Comparison of ENCODE assay signal across 11 cellular contexts in genomic region chr1:200741808-200742207, GRCh38. TPM values are rescaled to one million over a fixed set of nuclear protein-coding genes. Genes with fewer than 3 reads are reported as not detected.
DNase-seq lines count a peak whose midpoint lies in the region; ATAC-seq and TF ChIP-seq lines count a peak whose summit lies in the region.
"Had no signal": no experiment of that assay in that cellular context is flagged by ENCODE, and none has a peak within 500 bp of the region (broad histone marks: within the 10 kb centered on the region; RNA-seq: fewer than 3 reads in every experiment).

No MANE protein-coding gene starts in this region.

- H3K4me3 ChIP-seq in SK-N-SH (ENCODE audit: low read depth in 2 of 2, low read length in 1 of 2) (peak overlapping the region; percentile 66 to 98), gastroesophageal sphincter (peak overlapping the region; percentile 71 to 90)

- H3K27me3 ChIP-seq in SK-N-SH (ENCODE audit: insufficient read depth) (no peaks in the 10 kb centered on the region), gastroesophageal sphincter (no peaks in the 10 kb centered on the region)

- H3K36me3 ChIP-seq in SK-N-SH (replicated peaks in 1 of 2; ENCODE audit: control insufficient read depth in 1 of 2, insufficient read depth in 2 of 2, low read length in 1 of 2) (peaks cover 0 to 9% of the 10 kb centered on the region in 2 experiments), gastroesophageal sphincter (no peaks in the 10 kb centered on the region)

- TF ChIP-seq EP300 in SK-N-SH (IDR thresholded peaks at IDR 0.05; ENCODE audit: borderline replicate concordance in 1 of 2, low read depth in 1 of 2, low read length in 1 of 2), result 0 out of 4 replicates have a peak, but pooled peaks of 1 of the 2 experiments have one; percentile 44
- no peak for TF ChIP-seq EP300 in gastroesophageal sphincter (IDR thresholded peaks at IDR 0.05)

- H4K20me1 ChIP-seq in SK-N-SH (ENCODE audit: insufficient read depth), result peaks cover 66% of the 10 kb centered on the region

- POLR2A ChIA-PET in SK-N-SH (lab: Yijun Ruan, JAX), result interaction anchor here (0.6 kb wide), 1 partner anchor 1115 kb away, joined by 3 read pairs; no protein-coding TSS in a partner anchor

- H3K4me1 ChIP-seq in SK-N-SH (ENCODE audit: control insufficient read depth in 1 of 2, insufficient read depth in 2 of 2, low read depth in 1 of 2, low read length in 1 of 2) (peaks cover 6 to 21% of the 10 kb centered on the region in 2 experiments; a peak in 3 of 4 replicates), gastroesophageal sphincter (peaks cover 5 to 53% (median 7%) of the 10 kb centered on the region in 3 donors)

- TF ChIP-seq RAD21 in SK-N-SH (IDR thresholded peaks at IDR 0.05; ENCODE audit: low read length), result no peak

- peak overlapping the region; percentile 99 for H3K9ac ChIP-seq in SK-N-SH

- ATAC-seq in gastroesophageal sphincter (no peak), GM21528 (IDR thresholded peaks at IDR 0.05; ENCODE audit: low FRiP score, unreplicated experiment) (no peak), sciatic nerve (no peak)
- ATAC-seq in stimulated activated naive CD8-positive, alpha-beta T cell treated with anti-CD3 and anti-CD28 coated beads, Interleukin-15, Interleukin-2, amounts not matched to agents 100 U/mL and 50 U/mL, for 24 hours, result peak; percentile 30
- ATAC-seq: activated CD8-positive, alpha-beta T cell treated with anti-CD3 and anti-CD28 coated beads for 36 hours had no signal

- no peaks in the 10 kb centered on the region for H3K9me3 ChIP-seq in SK-N-SH
- no peaks in the 10 kb centered on the region for H3K9me3 ChIP-seq in gastroesophageal sphincter

- peaks cover 11% of the 10 kb centered on the region for H3F3A ChIP-seq in SK-N-SH (replicated peaks; ENCODE audit: insufficient read depth)

- TF ChIP-seq CTCF in SK-N-SH (IDR thresholded peaks at IDR 0.05), result no peak
- no peak for TF ChIP-seq CTCF in gastroesophageal sphincter (IDR thresholded peaks at IDR 0.05)

- DNase-seq in NCI-H510A treated with DMSO at 0.1 percent for 48 hours (lab: John Stamatoyannopoulos, UW), result peak; percentile 8
- DNase-seq in NCI-H510A (lab: John Stamatoyannopoulos, UW), result no peak
- peak; percentile 54 for DNase-seq in SK-N-SH
- no peak for DNase-seq in stimulated activated naive CD8-positive, alpha-beta T cell treated with anti-CD3 and anti-CD28 coated beads, Interleukin-15, Interleukin-2, amounts not matched to agents 100 U/mL and 50 U/mL, for 24 hours
- DNase-seq in sciatic nerve (ENCODE audit: low spot score), result no peak
- no peak for DNase-seq in activated gamma-delta T cell (lab: John Stamatoyannopoulos, UW)
- DNase-seq: activated CD8-positive, alpha-beta T cell treated with anti-CD3 and anti-CD28 coated beads for 36 hours; effector CD4-positive, alpha-beta T cell; NCI-H446 treated with DMSO at 0.1 percent for 48 hours had no signal

- H3K79me2 ChIP-seq in SK-N-SH (ENCODE audit: insufficient read depth), result peaks cover 73% of the 10 kb centered on the region

- no peak overlapping the region for H2AFZ ChIP-seq in SK-N-SH (ENCODE audit: low read depth)

- no peak for TF ChIP-seq POLR2A in gastroesophageal sphincter (IDR thresholded peaks at IDR 0.05)

- CTCF ChIA-PET in SK-N-SH (lab: Yijun Ruan, JAX), result interaction anchor here (1.0 kb wide), 1 partner anchor 119 kb away, joined by 3 read pairs; no protein-coding TSS in a partner anchor

- H3K9me2 ChIP-seq in SK-N-SH, result no peaks in the 10 kb centered on the region

- WGBS in SK-N-SH (ENCODE audit: low lambda C conversion rate), result 7% methylated on average over 2 of the region's 2 CpGs
- WGBS in gastroesophageal sphincter (ENCODE audit: low coverage in 1 of 2), 2 donors, result 5 to 10% methylated on average over 2 of the region's 2 CpGs

- intact Hi-C loops in sciatic nerve (cut with DNase I), result no loop called here

- peak overlapping the region; percentile 92 for H3K4me2 ChIP-seq in SK-N-SH

- peak overlapping the region in 1 of 2 experiments; percentile 11; a peak in 1 of 4 replicates for H3K27ac ChIP-seq in SK-N-SH (ENCODE audit: low read depth in 2 of 2, low read length in 1 of 2)
- H3K27ac ChIP-seq in gastroesophageal sphincter, result no peak overlapping the region

TF ChIP-seq in SK-N-SH, 30 proteins besides CTCF, POLR2A, EP300 and RAD21:
- TF ChIP-seq USF1 (IDR thresholded peaks at IDR 0.05; ENCODE audit: borderline replicate concordance, low read depth), result no peak
- 0 out of 2 replicates have a peak, but pooled peaks have one; percentile 44 for TF ChIP-seq RCOR1 (IDR thresholded peaks at IDR 0.05; ENCODE audit: low read length)
- no peak for TF ChIP-seq RFX5 (IDR thresholded peaks at IDR 0.05; ENCODE audit: low read length)
- TF ChIP-seq FOXM1 (IDR thresholded peaks at IDR 0.05; ENCODE audit: low read depth), result no peak
- no peak for TF ChIP-seq SIN3A (IDR thresholded peaks at IDR 0.05; ENCODE audit: borderline replicate concordance, low read depth, low read length)
- no peak for TF ChIP-seq MEF2A (IDR thresholded peaks at IDR 0.05; ENCODE audit: borderline replicate concordance, low read depth)
- no peak for TF ChIP-seq FOSL2 (IDR thresholded peaks at IDR 0.05; ENCODE audit: borderline replicate concordance, low read depth)
- TF ChIP-seq GABPA (IDR thresholded peaks at IDR 0.05; ENCODE audit: low read depth), result no peak
- TF ChIP-seq POLR2AphosphoS5 (IDR thresholded peaks at IDR 0.05; ENCODE audit: low read depth, low read length), result no peak
- 0 out of 2 replicates have a peak, but pooled peaks have one; percentile 43 for TF ChIP-seq MXI1 (IDR thresholded peaks at IDR 0.05; ENCODE audit: low read depth, low read length)
- TF ChIP-seq EZH2phosphoT487 (IDR thresholded peaks at IDR 0.05; ENCODE audit: borderline replicate concordance, low read depth), result no peak
- TF ChIP-seq ELF1 (IDR thresholded peaks at IDR 0.05), result no peak
- no peak for TF ChIP-seq MAX (IDR thresholded peaks at IDR 0.05; ENCODE audit: low read depth)
- TF ChIP-seq GATA2 (CRISPR knock-in tag; IDR thresholded peaks at IDR 0.05), result peak; percentile 83
- no peak for TF ChIP-seq SMC3 (IDR thresholded peaks at IDR 0.05; ENCODE audit: low read depth, low read length)
- 0 out of 2 replicates have a peak, but pooled peaks have one; percentile 20 for TF ChIP-seq FOXJ3 (CRISPR knock-in tag; IDR thresholded peaks at IDR 0.05)
- no peak for TF ChIP-seq NRF1 (IDR thresholded peaks at IDR 0.05; ENCODE audit: low read depth, low read length)

RNA-seq across cellular contexts. Expression of gene CAMSAP2, which starts 3.1 kb away (rescaled TPM):
- 5.5 and 7.3 TPM in 2 replicates for polyA plus RNA-seq in SK-N-SH (2012; rRNA removed)
- polyA plus RNA-seq in SK-N-SH (2012; cell fraction: cytosol; rRNA removed), result 8.2 and 9.8 TPM in 2 replicates
- polyA plus RNA-seq in SK-N-SH (2012; cell fraction: nucleus; rRNA removed), result 3.5 and 10.0 TPM in 2 replicates
- total RNA-seq in gastroesophageal sphincter (10 to 100 TPM; 37.8 to 47.4 (median 46.0) TPM), sciatic nerve (45.4 TPM)

Comparison
In these comparisons a context has a peak if more than half of its experiments do, and no peak if none do; other contexts are left out.
1. DNase-seq: peak in NCI-H510A treated with DMSO at 0.1 percent for 48 hours (single experiment) and SK-N-SH (single experiment); none in NCI-H510A (single experiment), stimulated activated naive CD8-positive, alpha-beta T cell treated with anti-CD3 and anti-CD28 coated beads, Interleukin-15, Interleukin-2, amounts not matched to agents 100 U/mL and 50 U/mL, for 24 hours (single experiment), sciatic nerve (single experiment) and activated gamma-delta T cell (single experiment).